In genomic region chr19:6744381-6745288, GRCh38 we compare ENCODE assay signal across 8 cellular contexts. TPM values are rescaled to one million over a fixed set of nuclear protein-coding genes. Genes with fewer than 3 reads are reported as not detected.
DNase-seq lines count a peak whose midpoint lies in the region; ATAC-seq and TF ChIP-seq lines count a peak whose summit lies in the region.

No MANE protein-coding gene starts in this region.

- TF ChIP-seq CTCF in C4-2B (conservative IDR thresholded peaks at IDR 0.05) (no peak), PC-3 (conservative IDR thresholded peaks at IDR 0.05; ENCODE audit: low read depth, low read length) (no peak)

- peak overlapping the region; percentile 46 for H3K4me3 ChIP-seq in PC-3 (ENCODE audit: low read length)

- peaks cover 44% of the 10 kb centered on the region for H3K36me3 ChIP-seq in PC-3 (ENCODE audit: low read depth, low read length)

- no peaks in the 10 kb centered on the region for H3K9me3 ChIP-seq in PC-3 (ENCODE audit: low read length)

- CTCF ChIA-PET in PC-3 (lab: Charles Lee) = no interaction called here

- H3K27ac ChIP-seq in C4-2B = peak overlapping the region; percentile 41
- peak overlapping the region; percentile 85 for H3K27ac ChIP-seq in PC-3 (ENCODE audit: low read length)

- H4K20me1 ChIP-seq in PC-3 (ENCODE audit: low read length) = no peaks in the 10 kb centered on the region

- no peaks in the 10 kb centered on the region for H3K9me2 ChIP-seq in PC-3 (replicated peaks; ENCODE audit: low read length)

- H3K27me3 ChIP-seq in PC-3 (ENCODE audit: low read length) = no peaks in the 10 kb centered on the region

- H3K4me1 ChIP-seq in PC-3 (ENCODE audit: insufficient read depth, low read length) = peaks cover 37% of the 10 kb centered on the region

- POLR2A ChIA-PET in PC-3 (lab: Charles Lee; ENCODE audit: unreplicated experiment) = interaction anchor here (0.5 kb wide), 1 partner anchor 663 kb away, joined by 4 read pairs; no protein-coding TSS in a partner anchor

- intact Hi-C loops in PC-3 (cut with micrococcal nuclease) = loop anchor here (5.0 kb wide), 1 partner anchor 767 kb away; the partner anchor contains the start of gene RANBP3

- peak overlapping the region; percentile 79 for H3K4me2 ChIP-seq in PC-3 (ENCODE audit: low read length)

- no peaks in the 10 kb centered on the region for H3F3A ChIP-seq in PC-3 (ENCODE audit: low read length, unreplicated experiment)

- ATAC-seq in PC-3 (peak; percentile 71), GM18870 (IDR thresholded peaks at IDR 0.05; ENCODE audit: unreplicated experiment) (no peak), HG02623 (IDR thresholded peaks at IDR 0.05; ENCODE audit: unreplicated experiment) (no peak)

- H3K79me2 ChIP-seq in PC-3 (ENCODE audit: low read length) = peaks cover 47% of the 10 kb centered on the region

- peak; percentile 96 for DNase-seq in PC-3
- DNase-seq in fibroblast of peridontal ligament (ENCODE audit: extremely low read depth) = peak; percentile 73
- peak in 43 of 56 donors; percentile 11 to 76 (median 49) for DNase-seq in nucleus accumbens (lab: John Stamatoyannopoulos, UW)
- DNase-seq in activated CD4-positive, alpha-beta T cell treated with anti-CD3 and anti-CD28 coated beads, Interleukin-2, amount 50 U/mL, for 4 hours = no peak
- DNase-seq in DMS53 treated with DMSO at 0.1 percent for 48 hours (lab: John Stamatoyannopoulos, UW; ENCODE audit: unreplicated experiment) = no peak

- peak overlapping the region; percentile 58 for H3K9ac ChIP-seq in PC-3 (ENCODE audit: low read length)

- peak overlapping the region; percentile 31; the same call in 1 of the 2 replicates for H2AFZ ChIP-seq in PC-3 (ENCODE audit: low read length)

- BruUV-seq in PC-3 (replicated peaks; lab: Mats Ljungman, UMichigan) = no TSS peak

RNA-seq across cellular contexts. Expression of gene TRIP10, which starts 5.2 kb away (rescaled TPM):
- 96.6 and 106 TPM in 2 replicates for total RNA-seq in PC-3 (2014; rRNA removed)

RNA-seq across cellular contexts. Expression of gene GPR108, which starts 7.3 kb away (rescaled TPM):
- total RNA-seq in PC-3 (2014; rRNA removed) = 59.0 and 78.7 TPM in 2 replicates

RNA-seq across cellular contexts. Expression of gene SH2D3A, which starts 22.6 kb away (rescaled TPM):
- 141 and 162 TPM in 2 replicates for total RNA-seq in PC-3 (2014; rRNA removed)

RNA-seq across cellular contexts. Expression of gene C3, which starts 24.2 kb away (rescaled TPM):
- 13.3 and 16.9 TPM in 2 replicates for total RNA-seq in PC-3 (2014; rRNA removed)

RNA-seq across cellular contexts. Expression of gene VAV1, which starts 27.9 kb away (rescaled TPM):
- total RNA-seq in PC-3 (2014; rRNA removed) = 3.0 and 3.2 TPM in 2 replicates

Comparison
In these comparisons a context has a peak if more than half of its experiments do, and no peak if none do; other contexts are left out.
1. DNase-seq: peak in PC-3 (single experiment), fibroblast of peridontal ligament (single experiment) and nucleus accumbens (43 of 56); none in activated CD4-positive, alpha-beta T cell treated with anti-CD3 and anti-CD28 coated beads, Interleukin-2, amount 50 U/mL, for 4 hours (0 of 2) and DMS53 treated with DMSO at 0.1 percent for 48 hours (single experiment).